ENCODE assay signal across 6 cellular contexts in genomic region chr19:48873476-48874308, GRCh38. TPM values are rescaled to one million over a fixed set of nuclear protein-coding genes. Genes with fewer than 3 reads are reported as not detected.
DNase-seq lines count a peak whose midpoint lies in the region; ATAC-seq and TF ChIP-seq lines count a peak whose summit lies in the region.

No MANE protein-coding gene starts in this region.

- no peak for DNase-seq in activated naive CD8-positive, alpha-beta T cell treated with anti-CD3 and anti-CD28 coated beads, Interleukin-2, amount 50 U/mL, for 24 hours
- DNase-seq in lung microvascular endothelial cell (ENCODE audit: low read depth in 2 of 2) (peak; percentile 40 to 46), D341Med (ENCODE audit: low spot score) (no peak), iPS-NIHi7 (ENCODE audit: extremely low spot score) (no peak), midbrain (lab: John Stamatoyannopoulos, UW) (no peak)

- TF ChIP-seq POLR2A in GM19099 (IDR thresholded peaks at IDR 0.05; ENCODE audit: extremely low read depth, insufficient read length, low read depth): peak; percentile 19

- H3K9me3 Mint-ChIP-seq in activated naive CD8-positive, alpha-beta T cell treated with anti-CD3 and anti-CD28 coated beads, Interleukin-2, amount 50 U/mL, for 24 hours: no peaks in the 10 kb centered on the region

- ATAC-seq in activated naive CD8-positive, alpha-beta T cell treated with anti-CD3 and anti-CD28 coated beads, Interleukin-2, amount 50 U/mL, for 24 hours: no peak

- H3K4me1 Mint-ChIP-seq in activated naive CD8-positive, alpha-beta T cell treated with anti-CD3 and anti-CD28 coated beads, Interleukin-2, amount 50 U/mL, for 24 hours: peaks cover 60% of the 10 kb centered on the region

- peak overlapping the region; percentile 97 for H3K4me3 Mint-ChIP-seq in activated naive CD8-positive, alpha-beta T cell treated with anti-CD3 and anti-CD28 coated beads, Interleukin-2, amount 50 U/mL, for 24 hours

- peaks cover 2% of the 10 kb centered on the region for H3K27me3 Mint-ChIP-seq in activated naive CD8-positive, alpha-beta T cell treated with anti-CD3 and anti-CD28 coated beads, Interleukin-2, amount 50 U/mL, for 24 hours

- peak overlapping the region; percentile 99 for H3K27ac Mint-ChIP-seq in activated naive CD8-positive, alpha-beta T cell treated with anti-CD3 and anti-CD28 coated beads, Interleukin-2, amount 50 U/mL, for 24 hours

- peaks cover 52% of the 10 kb centered on the region for H3K36me3 Mint-ChIP-seq in activated naive CD8-positive, alpha-beta T cell treated with anti-CD3 and anti-CD28 coated beads, Interleukin-2, amount 50 U/mL, for 24 hours (ENCODE audit: low read depth)

RNA-seq across cellular contexts. Expression of gene PPP1R15A, which starts 1.5 kb away (rescaled TPM):
- 21.6 and 63.9 TPM in 2 replicates for total RNA-seq in lung microvascular endothelial cell

RNA-seq across cellular contexts. Expression of gene PLEKHA4, which starts 5.3 kb away (rescaled TPM):
- total RNA-seq in lung microvascular endothelial cell: 2.4 and 7.1 TPM in 2 replicates

RNA-seq across cellular contexts. Expression of gene TULP2, which starts 24.9 kb away (rescaled TPM):
- under 0.01 TPM in 2 replicates for total RNA-seq in lung microvascular endothelial cell

RNA-seq across cellular contexts. Expression of gene NUCB1, which starts 26.4 kb away (rescaled TPM):
- total RNA-seq in lung microvascular endothelial cell: 118 and 160 TPM in 2 replicates

RNA-seq across cellular contexts. Expression of gene HSD17B14, which starts 37.4 kb away (rescaled TPM):
- total RNA-seq in lung microvascular endothelial cell: 0.60 and 2.6 TPM in 2 replicates

Comparison
In these comparisons a context has a peak if more than half of its experiments do, and no peak if none do; other contexts are left out.
1. DNase-seq: peak in lung microvascular endothelial cell (2 of 2); none in activated naive CD8-positive, alpha-beta T cell treated with anti-CD3 and anti-CD28 coated beads, Interleukin-2, amount 50 U/mL, for 24 hours (single experiment), D341Med (single experiment), iPS-NIHi7 (single experiment) and midbrain (single experiment).